ENCODE assay signal across 29 cellular contexts in genomic region chr3:195709676-195710085, GRCh38. TPM values are rescaled to one million over a fixed set of nuclear protein-coding genes. Genes with fewer than 3 reads are reported as not detected.
"Had no signal": no experiment of that assay in that cellular context is flagged by ENCODE, and none has a peak within 500 bp of the region (broad histone marks: within the 10 kb centered on the region; RNA-seq: fewer than 3 reads in every experiment).

No MANE protein-coding gene starts in this region.

- ATAC-seq: activated CD8-positive, alpha-beta T cell treated with anti-CD3 and anti-CD28 coated beads for 36 hours; foreskin keratinocyte; heart right ventricle; left lung; lower lobe of right lung; mucosa of descending colon; pancreas; T-cell; upper lobe of right lung had no signal

- H3K27me3 Mint-ChIP-seq: activated B cell treated with CpG ODN at 0.5 μM for 24 hours; activated CD8-positive, alpha-beta T cell treated with anti-CD3 and anti-CD28 coated beads for 36 hours; dendritic cell treated with granulocyte-macrophage colony-stimulating factor and Interleukin-4, amounts not matched to agents 40 ng/mL and 50 ng/mL, for 4 days; T-cell had no signal

- H3K27me3 ChIP-seq: breast epithelium, esophagus muscularis mucosa, heart right ventricle, left lung, pancreas, suprapubic skin, tibial artery, upper lobe of right lung had no signal

- H3K9me3 ChIP-seq: breast epithelium, esophagus muscularis mucosa, heart right ventricle, left lung, lower lobe of right lung, mucosa of descending colon, pancreas, prostate gland, suprapubic skin, tibial artery, upper lobe of right lung had no signal

- H3K4me1 ChIP-seq: breast epithelium, esophagus muscularis mucosa, foreskin keratinocyte, heart right ventricle, left lung, lower lobe of right lung, pancreas, prostate gland, suprapubic skin, tibial artery, upper lobe of right lung had no signal

- H3K36me3 ChIP-seq: breast epithelium had no signal

- H3K4me2 ChIP-seq: smooth muscle cell had no signal

- H3K27ac ChIP-seq: breast epithelium, esophagus muscularis mucosa, foreskin keratinocyte, heart right ventricle, left lung, lower lobe of right lung, pancreas, prostate gland, suprapubic skin, tibial artery, upper lobe of right lung had no signal

- H3K4me1 Mint-ChIP-seq: activated naive CD4-positive, alpha-beta T cell treated with anti-CD3 and anti-CD28 coated beads, Interleukin-2, amount 10 ng/mL, durations not matched to agents 7 days and 5 days; T-cell had no signal

- H3K27ac Mint-ChIP-seq: activated B cell treated with CpG ODN at 0.5 μM for 24 hours; activated CD8-positive, alpha-beta T cell treated with anti-CD3 and anti-CD28 coated beads for 36 hours; activated naive CD4-positive, alpha-beta T cell treated with anti-CD3 and anti-CD28 coated beads, Interleukin-2, amount 10 ng/mL, durations not matched to agents 7 days and 5 days; dendritic cell treated with granulocyte-macrophage colony-stimulating factor and Interleukin-4, amounts not matched to agents 40 ng/mL and 50 ng/mL, for 4 days; nephron progenitor cell; T-cell; T-helper 2 cell treated with Interferon-gamma antibody and Interleukin-4, amounts not matched to agents 5 μg/mL and 100 μg/mL, for 36 hours had no signal

- H3K9me3 Mint-ChIP-seq: activated B cell treated with CpG ODN at 0.5 μM for 24 hours; activated CD8-positive, alpha-beta T cell treated with anti-CD3 and anti-CD28 coated beads for 36 hours; dendritic cell treated with granulocyte-macrophage colony-stimulating factor and Interleukin-4, amounts not matched to agents 40 ng/mL and 50 ng/mL, for 4 days; T-cell; T-helper 2 cell treated with Interferon-gamma antibody and Interleukin-4, amounts not matched to agents 5 μg/mL and 100 μg/mL, for 36 hours had no signal

- H3K4me3 Mint-ChIP-seq: activated B cell treated with CpG ODN at 0.5 μM for 24 hours; activated CD8-positive, alpha-beta T cell treated with anti-CD3 and anti-CD28 coated beads for 36 hours; activated naive CD4-positive, alpha-beta T cell treated with anti-CD3 and anti-CD28 coated beads, Interleukin-2, amount 10 ng/mL, durations not matched to agents 7 days and 5 days; dendritic cell treated with granulocyte-macrophage colony-stimulating factor and Interleukin-4, amounts not matched to agents 40 ng/mL and 50 ng/mL, for 4 days; nephron progenitor cell; T-cell; T-helper 2 cell treated with Interferon-gamma antibody and Interleukin-4, amounts not matched to agents 5 μg/mL and 100 μg/mL, for 36 hours had no signal

- DNase-seq: activated B cell treated with CpG ODN at 0.5 μM for 24 hours; activated CD4-positive, alpha-beta T cell treated with anti-CD3 and anti-CD28 coated beads, Interleukin-2, amount 50 U/mL, for 1 hour; activated CD8-positive, alpha-beta T cell treated with anti-CD3 and anti-CD28 coated beads for 36 hours; activated naive CD4-positive, alpha-beta T cell treated with anti-CD3 and anti-CD28 coated beads, Interleukin-2, amount 10 ng/mL, durations not matched to agents 7 days and 5 days; activated T-cell treated with anti-CD3 and anti-CD28 coated beads, Interleukin-2, amount 50 U/mL, for 48 hours; amniotic stem cell; central memory CD4-positive, alpha-beta T cell; foreskin keratinocyte; heart right ventricle; kidney glomerular epithelial cell; left lung; lower lobe of right lung; mucosa of descending colon; nephron progenitor cell; pancreas; retina; stimulated activated CD4-positive, alpha-beta T cell treated with anti-CD3 and anti-CD28 coated beads, Interleukin-2, amount 100 ng/mL, for 24 hours; stimulated activated naive CD4-positive, alpha-beta T cell; T-cell; tibial artery; upper lobe of right lung had no signal

- FAIRE-seq: pancreas had no signal

- H3K4me3 ChIP-seq: breast epithelium, esophagus muscularis mucosa, heart right ventricle, left lung, lower lobe of right lung, mucosa of descending colon, pancreas, prostate gland, smooth muscle cell, suprapubic skin, tibial artery, upper lobe of right lung had no signal

RNA-seq across cellular contexts. Expression of gene MUC20, which starts 11.1 kb away (rescaled TPM):
- total RNA-seq: glomerular endothelial cell had no signal
